Comparison of ENCODE assay signal across 10 cellular contexts in genomic region chr19:11598746-11599145, GRCh38. TPM values are rescaled to one million over a fixed set of nuclear protein-coding genes. Genes with fewer than 3 reads are reported as not detected.
DNase-seq lines count a peak whose midpoint lies in the region; ATAC-seq, FAIRE-seq and TF ChIP-seq lines count a peak whose summit lies in the region.
"Had no signal": no experiment of that assay in that cellular context is flagged by ENCODE, and none has a peak within 500 bp of the region (broad histone marks: within the 10 kb centered on the region; RNA-seq: fewer than 3 reads in every experiment).

No MANE protein-coding gene starts in this region.

- H3K79me1 ChIP-seq in H9 (ENCODE audit: insufficient read depth, low read depth, low read length, poor library complexity, severe bottlenecking) (peaks cover 10% of the 10 kb centered on the region), mesenchymal stem cell (replicated peaks; ENCODE audit: low read length, poor library complexity, severe bottlenecking) (peaks cover 3% of the 10 kb centered on the region)

- DNase-seq in AG04450 (ENCODE audit: low read depth, low spot score) (no peak), H9 (no peak), mesenchymal stem cell (no peak), inferior parietal cortex (ENCODE audit: extremely low spot score) (no peak), urothelium cell line (ENCODE audit: low spot score) (no peak), iPS-NIHi11 (ENCODE audit: low spot score) (no peak)
- DNase-seq: activated CD4-positive, alpha-beta T cell treated with anti-CD3 and anti-CD28 coated beads for 1 hour had no signal

- H2AFZ ChIP-seq in H9 (ENCODE audit: low read length) (no peak overlapping the region), mesenchymal stem cell (ENCODE audit: low read depth, low read length) (no peak overlapping the region)

- H3K9ac ChIP-seq in H9 (ENCODE audit: extremely low read depth, insufficient read length, low read length) (no peak overlapping the region), mesenchymal stem cell (ENCODE audit: low read length) (peak overlapping the region; percentile 97)

- no peak overlapping the region for H2AK5ac ChIP-seq in H9 (ENCODE audit: insufficient read length, low read length)
- H2AK5ac ChIP-seq in mesenchymal stem cell (ENCODE audit: low read length, severe bottlenecking): no peak overlapping the region

- H2BK15ac ChIP-seq in H9 (ENCODE audit: low read depth, low read length): no peak overlapping the region
- no peak overlapping the region for H2BK15ac ChIP-seq in mesenchymal stem cell (ENCODE audit: low read depth, poor library complexity, severe bottlenecking)

- H4K91ac ChIP-seq in H9 (ENCODE audit: insufficient read length, low read depth, low read length) (no peak overlapping the region), mesenchymal stem cell (ENCODE audit: low read length) (no peak overlapping the region)

- H2BK120ac ChIP-seq in H9 (ENCODE audit: low read depth, low read length, poor library complexity, severe bottlenecking) (no peak overlapping the region), mesenchymal stem cell (ENCODE audit: low read depth, low read length) (no peak overlapping the region)

- H3K9me3 ChIP-seq in AG04450 (ENCODE audit: control insufficient read depth, insufficient read depth, low read length): no peaks in the 10 kb centered on the region; the same call in 1 of the 2 replicates
- H3K9me3 ChIP-seq in H9 (ENCODE audit: control insufficient read depth, low read depth, low read length): no peaks in the 10 kb centered on the region
- H3K9me3 ChIP-seq in mesenchymal stem cell (ENCODE audit: control insufficient read depth, low read length): no peaks in the 10 kb centered on the region

- H3K56ac ChIP-seq in H9 (ENCODE audit: insufficient read length, low read depth, low read length): no peak overlapping the region

- H3T11ph ChIP-seq in H9 (ENCODE audit: low read length): no peak overlapping the region

- no CpG with 5 or more reads among the region's 2 CpGs for WGBS in H9 (ENCODE audit: extremely low coverage, insufficient read length, low lambda C conversion rate)
- WGBS in mesenchymal stem cell: 100% methylated on average over 2 of the region's 2 CpGs

- TF ChIP-seq CTCF in AG04450 (IDR thresholded peaks at IDR 0.05; ENCODE audit: low read depth, low read length) (no peak), H9 (conservative IDR thresholded peaks at IDR 0.05) (no peak)

- H2BK20ac ChIP-seq in H9 (ENCODE audit: low read depth, low read length, poor library complexity, severe bottlenecking): no peak overlapping the region

- H3K4me2 ChIP-seq in H9 (ENCODE audit: insufficient read depth, insufficient read length, low read length) (no peak overlapping the region), mesenchymal stem cell (ENCODE audit: low read length, poor library complexity, severe bottlenecking) (peak overlapping the region; percentile 65)

- ATAC-seq in activated T-helper 17 cell treated with anti-CD3 and anti-CD28 coated beads, Interleukin-2, amount 50 U/mL, for 72 hours (replicated peaks): no peak
- ATAC-seq in GM18511 (IDR thresholded peaks at IDR 0.05; ENCODE audit: unreplicated experiment): no peak

- H3K36me3 ChIP-seq in mesenchymal stem cell (ENCODE audit: control insufficient read depth in 1 of 2, insufficient read depth in 2 of 2, low read depth in 1 of 2, low read length in 2 of 2): peaks cover 7 to 21% of the 10 kb centered on the region in 2 experiments

- FAIRE-seq in urothelium cell line (lab: Jason Lieb, UNC): no peak
- FAIRE-seq: D721Med had no signal

- H3K36me3 Mint-ChIP-seq in H9 (ENCODE audit: insufficient read depth in 1 of 3, low read depth in 3 of 3): peaks cover 24 to 50% (median 38%) of the 10 kb centered on the region in 3 experiments
- peaks cover 15% of the 10 kb centered on the region for H3K36me3 Mint-ChIP-seq in activated T-helper 17 cell treated with anti-CD3 and anti-CD28 coated beads, Interleukin-2, amount 50 U/mL, for 72 hours (ENCODE audit: low read depth)

- POLR2A ChIA-PET in AG04450 (lab: Yijun Ruan, JAX): no interaction called here

- no peak overlapping the region for H4K8ac ChIP-seq in H9 (replicated peaks; ENCODE audit: insufficient read length, low read depth, low read length)
- H4K8ac ChIP-seq in mesenchymal stem cell (ENCODE audit: low read length): no peak overlapping the region

- H3K4me3 ChIP-seq in AG04450 (ENCODE audit: low read depth, low read length) (peak overlapping the region; percentile 87), mesenchymal stem cell (ENCODE audit: insufficient read depth in 1 of 2, low read depth in 1 of 2, low read length in 2 of 2) (peak overlapping the region in 1 of 2 experiments; percentile 83)

- H3K14ac ChIP-seq in H9 (ENCODE audit: insufficient read depth, low read length) (no peak overlapping the region; the same call in 1 of the 2 replicates), mesenchymal stem cell (ENCODE audit: low read length in 2 of 2) (no peak overlapping the region)

- H3K23ac ChIP-seq in H9 (ENCODE audit: insufficient read length, low read depth, low read length) (no peak overlapping the region), mesenchymal stem cell (ENCODE audit: low read length in 2 of 2) (no peak overlapping the region)

- no peaks in the 10 kb centered on the region for H3K27me3 Mint-ChIP-seq in H9 (ENCODE audit: low read depth)
- no peaks in the 10 kb centered on the region for H3K27me3 Mint-ChIP-seq in activated T-helper 17 cell treated with anti-CD3 and anti-CD28 coated beads, Interleukin-2, amount 50 U/mL, for 72 hours

- H3K27me3 ChIP-seq in AG04450 (ENCODE audit: control insufficient read depth, insufficient read depth, low read length) (no peaks in the 10 kb centered on the region), H9 (ENCODE audit: insufficient read depth, low read length) (no peaks in the 10 kb centered on the region), mesenchymal stem cell (ENCODE audit: control insufficient read depth in 1 of 2, insufficient read depth in 1 of 2, low read length in 2 of 2) (no peaks in the 10 kb centered on the region)

- H2BK12ac ChIP-seq in H9 (ENCODE audit: insufficient read length, low read depth, low read length): no peak overlapping the region
- H2BK12ac ChIP-seq in mesenchymal stem cell (ENCODE audit: low read length in 2 of 2): no peak overlapping the region

- no peaks in the 10 kb centered on the region for H4K20me1 ChIP-seq in H9 (ENCODE audit: control insufficient read depth, insufficient read depth, insufficient read length)

- H3K79me2 ChIP-seq in H9 (ENCODE audit: insufficient read depth, low read length): peaks cover 14% of the 10 kb centered on the region; the same call in 1 of the 2 replicates

- H3K23me2 ChIP-seq in H9 (ENCODE audit: insufficient read length, low read depth, low read length, poor library complexity, severe bottlenecking): peaks cover 2% of the 10 kb centered on the region

- H2BK5ac ChIP-seq in H9 (ENCODE audit: insufficient read length, low read length) (no peak overlapping the region), mesenchymal stem cell (ENCODE audit: low read depth, low read length, poor library complexity, severe bottlenecking) (no peak overlapping the region)

- peaks cover 5 to 15% of the 10 kb centered on the region in 2 experiments; a peak in 4 of 5 replicates for H3K9me3 Mint-ChIP-seq in H9
- H3K9me3 Mint-ChIP-seq in activated T-helper 17 cell treated with anti-CD3 and anti-CD28 coated beads, Interleukin-2, amount 50 U/mL, for 72 hours: no peaks in the 10 kb centered on the region

- peaks cover 19 to 35% of the 10 kb centered on the region in 2 experiments for H3K4me1 Mint-ChIP-seq in H9
- H3K4me1 Mint-ChIP-seq in activated T-helper 17 cell treated with anti-CD3 and anti-CD28 coated beads, Interleukin-2, amount 50 U/mL, for 72 hours: no peaks in the 10 kb centered on the region

- peak overlapping the region; percentile 79 to 91 for H3K4me3 Mint-ChIP-seq in H9
- peak overlapping the region; percentile 88 for H3K4me3 Mint-ChIP-seq in activated T-helper 17 cell treated with anti-CD3 and anti-CD28 coated beads, Interleukin-2, amount 50 U/mL, for 72 hours

- no peak overlapping the region for H3K27ac ChIP-seq in AG04450 (ENCODE audit: low read depth, low read length)
- H3K27ac ChIP-seq in H9 (ENCODE audit: insufficient read length, low read depth, low read length): no peak overlapping the region
- no peak overlapping the region for H3K27ac ChIP-seq in mesenchymal stem cell (ENCODE audit: low read length, poor library complexity, severe bottlenecking)

- no peak overlapping the region for H4K5ac ChIP-seq in H9 (ENCODE audit: insufficient read length, low read depth, low read length)

- H3K4me1 ChIP-seq in H9 (ENCODE audit: insufficient read depth, low read length) (no peaks in the 10 kb centered on the region), mesenchymal stem cell (ENCODE audit: control insufficient read depth, insufficient read depth, low read depth, low read length) (peaks cover 6% of the 10 kb centered on the region)

- CTCF ChIA-PET in AG04450 (lab: Charles Lee): interaction anchor here (0.5 kb wide), 1 partner anchor 40 kb away, joined by 3 read pairs; no protein-coding TSS in a partner anchor

- 0 out of 7 replicates have a peak overlapping the region, but pooled peaks of 1 of the 3 experiments have one; percentile 33 for H3K27ac Mint-ChIP-seq in H9
- H3K27ac Mint-ChIP-seq in activated T-helper 17 cell treated with anti-CD3 and anti-CD28 coated beads, Interleukin-2, amount 50 U/mL, for 72 hours: peak overlapping the region; percentile 36

- no peak overlapping the region for H3K4ac ChIP-seq in H9 (ENCODE audit: low read depth, low read length)
- H3K4ac ChIP-seq in mesenchymal stem cell (ENCODE audit: low read depth in 1 of 2, low read length in 2 of 2): no peak overlapping the region

- no peak overlapping the region for H3K18ac ChIP-seq in H9 (ENCODE audit: insufficient read length, low read depth, low read length)
- H3K18ac ChIP-seq in mesenchymal stem cell (ENCODE audit: low read depth in 1 of 2, low read length in 2 of 2): no peak overlapping the region

RNA-seq across cellular contexts. Expression of gene ZNF627, which starts 1.5 kb away (rescaled TPM):
- polyA plus RNA-seq in AG04450 (2011; rRNA removed): 15.6 and 20.2 TPM in 2 replicates
- polyA minus RNA-seq in AG04450 (2011; rRNA and poly(A)+ RNA removed): 13.0 and 23.2 TPM in 2 replicates
- 12.2 and 12.8 TPM in 2 replicates for total RNA-seq in H9 (2021)
- 1 to 10 TPM; 4.6 to 5.9 TPM for total RNA-seq in activated T-helper 17 cell treated with anti-CD3 and anti-CD28 coated beads, Interleukin-2, amount 50 U/mL, for 72 hours
- polyA plus RNA-seq in mesenchymal stem cell (2013, experiment 1 of 2): 6.7 TPM
- 6.6 TPM for polyA plus RNA-seq in mesenchymal stem cell (2013, experiment 2 of 2)

RNA-seq across cellular contexts. Expression of gene ACP5, which starts 21.3 kb away (rescaled TPM):
- 3.0 and 4.0 TPM in 2 replicates for polyA plus RNA-seq in AG04450 (2011; rRNA removed)
- polyA minus RNA-seq in AG04450 (2011; rRNA and poly(A)+ RNA removed): 1.6 and 1.7 TPM in 2 replicates
- 2.3 and 4.0 TPM in 2 replicates for total RNA-seq in H9 (2021)
- 10 to 100 TPM; 19.9 to 26.3 TPM for total RNA-seq in activated T-helper 17 cell treated with anti-CD3 and anti-CD28 coated beads, Interleukin-2, amount 50 U/mL, for 72 hours
- polyA plus RNA-seq in mesenchymal stem cell (2013, experiment 1 of 2): 13.7 TPM
- polyA plus RNA-seq in mesenchymal stem cell (2013, experiment 2 of 2): 13.5 TPM

RNA-seq across cellular contexts. Expression of gene ELOF1, which starts 39.7 kb away (rescaled TPM):
- 51.7 and 60.4 TPM in 2 replicates for polyA plus RNA-seq in AG04450 (2011; rRNA removed)
- 34.0 and 51.4 TPM in 2 replicates for polyA minus RNA-seq in AG04450 (2011; rRNA and poly(A)+ RNA removed)
- total RNA-seq in H9 (2021): 84.9 and 88.6 TPM in 2 replicates
- 10 to 100 TPM; 48.0 to 66.5 TPM for total RNA-seq in activated T-helper 17 cell treated with anti-CD3 and anti-CD28 coated beads, Interleukin-2, amount 50 U/mL, for 72 hours
- polyA plus RNA-seq in mesenchymal stem cell (2013, experiment 1 of 2): 70.5 TPM
- 70.0 TPM for polyA plus RNA-seq in mesenchymal stem cell (2013, experiment 2 of 2)
